Comparison of ENCODE assay signal across 11 cellular contexts in the genomic region with DNA sequence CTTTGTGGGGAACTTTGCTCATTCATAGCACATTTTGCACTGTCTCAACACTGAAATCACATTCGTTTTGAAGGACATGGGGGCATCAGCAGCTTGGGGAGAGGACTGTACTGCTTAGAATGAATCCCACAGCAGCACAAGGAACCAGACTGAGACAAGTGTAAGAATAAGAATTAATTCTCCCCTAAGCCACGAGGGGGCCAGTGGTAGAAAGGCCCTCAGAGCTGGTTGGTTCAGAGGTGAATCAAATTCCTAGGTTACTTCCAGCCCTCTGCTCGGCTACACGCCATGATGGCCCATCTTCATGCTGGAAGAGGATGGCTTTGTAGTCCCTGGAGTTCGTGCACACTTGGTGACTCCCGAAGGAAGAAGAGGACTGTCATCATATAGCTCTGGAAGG. TPM values are rescaled to one million over a fixed set of nuclear protein-coding genes. Genes with fewer than 3 reads are reported as not detected.
DNase-seq lines count a peak whose midpoint lies in the region; TF ChIP-seq lines count a peak whose summit lies in the region.
"Had no signal": no experiment of that assay in that cellular context is flagged by ENCODE, and none has a peak within 500 bp of the region (broad histone marks: within the 10 kb centered on the region; RNA-seq: fewer than 3 reads in every experiment).

No MANE protein-coding gene starts in this region.

- no peak overlapping the region for H3K4me2 ChIP-seq in PC-9

- H3K4me1 Mint-ChIP-seq in Calu3 (ENCODE audit: low read depth, unreplicated experiment): peaks cover 33% of the 10 kb centered on the region

- no peaks in the 10 kb centered on the region for H3K9me3 Mint-ChIP-seq in Calu3 (ENCODE audit: low read depth, unreplicated experiment)
- H3K9me3 Mint-ChIP-seq: naive thymus-derived CD8-positive, alpha-beta T cell had no signal

- POLR2A ChIA-PET in PC-9 (lab: Charles Lee; ENCODE audit: unreplicated experiment): no interaction called here

- no peaks in the 10 kb centered on the region for H3K27me3 ChIP-seq in PC-9 (ENCODE audit: insufficient read depth, low read depth)

- in situ Hi-C loops in GM13977 (cut with MboI; ENCODE audit: low pct_unique_long_range_greater_than_20kb, low sequenced_read_pairs, unreplicated experiment): no loop called here

- no peaks in the 10 kb centered on the region for H3K36me3 ChIP-seq in PC-9 (ENCODE audit: low read depth)

- H3K36me3 Mint-ChIP-seq in Calu3 (ENCODE audit: insufficient read depth, unreplicated experiment): peaks cover 12% of the 10 kb centered on the region
- H3K36me3 Mint-ChIP-seq: naive thymus-derived CD8-positive, alpha-beta T cell had no signal

- peaks cover 19% of the 10 kb centered on the region for H3K4me1 ChIP-seq in PC-9 (replicated peaks; ENCODE audit: insufficient read depth)

- intact Hi-C loops in Calu3 (cut with micrococcal nuclease; ENCODE audit: unreplicated experiment) (no loop called here), PC-9 (cut with micrococcal nuclease; ENCODE audit: unreplicated experiment) (no loop called here)

- TF ChIP-seq CTCF in Calu3 (IDR thresholded peaks at IDR 0.05; ENCODE audit: unreplicated experiment) (no peak), GM13977 (IDR thresholded peaks at IDR 0.05; ENCODE audit: extremely low read depth, insufficient read depth, missing control alignments) (peak; percentile 30), foreskin fibroblast (IDR thresholded peaks at IDR 0.05; ENCODE audit: low read depth, low read length) (peak; percentile 18), PC-9 (conservative IDR thresholded peaks at IDR 0.05) (no peak; the same call in 1 of the 2 replicates)

- H3K4me3 Mint-ChIP-seq in Calu3 (ENCODE audit: low read depth, unreplicated experiment): no peak overlapping the region
- H3K4me3 Mint-ChIP-seq: naive thymus-derived CD8-positive, alpha-beta T cell had no signal

- no peaks in the 10 kb centered on the region for H3K9me2 ChIP-seq in PC-9 (ENCODE audit: insufficient read depth)

- H3K27ac ChIP-seq in PC-9: no peak overlapping the region

- CTCF ChIA-PET in Calu3 (lab: Charles Lee) (interaction anchor here (0.8 kb wide), 1 partner anchor 9 kb away, joined by 3 read pairs; no protein-coding TSS in a partner anchor), PC-9 (lab: Charles Lee) (interaction anchor here (1.4 kb wide), 1 partner anchor 11 kb away, joined by 4 read pairs; no protein-coding TSS in a partner anchor)

- no peaks in the 10 kb centered on the region for H3F3A ChIP-seq in PC-9 (ENCODE audit: insufficient read depth, low read depth)

- no TSS peak for BruUV-seq in Calu3 (replicated peaks; lab: Mats Ljungman, UMichigan)
- no TSS peak for BruUV-seq in PC-9 (replicated peaks; lab: Mats Ljungman, UMichigan)

- DNase-seq in Calu3 (peak; percentile 28), GM13977 (ENCODE audit: low spot score) (peak; percentile 42), OCI-M1 (lab: John Stamatoyannopoulos, UW) (peak; percentile 23), foreskin fibroblast (no peak), globus pallidus (ENCODE audit: low spot score) (no peak), foreskin melanocyte (no peak), PC-9 (no peak)
- no peak for DNase-seq in activated CD4-positive, CD25-positive, alpha-beta regulatory T cell treated with anti-CD3 and anti-CD28 coated beads, Interleukin-2, amount 50 U/mL, for 72 hours
- DNase-seq: amniotic stem cell; naive thymus-derived CD8-positive, alpha-beta T cell; NCI-H1417 had no signal

- H3K27ac Mint-ChIP-seq in Calu3 (ENCODE audit: unreplicated experiment): no peak overlapping the region
- H3K27ac Mint-ChIP-seq: naive thymus-derived CD8-positive, alpha-beta T cell had no signal

- H3K27me3 Mint-ChIP-seq in Calu3 (ENCODE audit: unreplicated experiment): peaks cover 10% of the 10 kb centered on the region

- no peaks in the 10 kb centered on the region for H3K9me3 ChIP-seq in PC-9 (ENCODE audit: insufficient read depth, low read depth)

- H4K20me1 ChIP-seq in PC-9 (ENCODE audit: insufficient read depth): no peaks in the 10 kb centered on the region

- H3K4me3 ChIP-seq in foreskin fibroblast (ENCODE audit: low read depth in 1 of 2, low read length in 2 of 2) (no peak overlapping the region), PC-9 (no peak overlapping the region)

- H2AFZ ChIP-seq in PC-9: no peak overlapping the region

- H3K79me2 ChIP-seq in PC-9 (ENCODE audit: low read depth): no peaks in the 10 kb centered on the region

RNA-seq across cellular contexts. Expression of a gene that starts 12.0 kb away (rescaled TPM):
- total RNA-seq in Calu3 (2022) (not detected in 2 replicates), PC-9 (2021) (not detected in 2 replicates)
- total RNA-seq: naive thymus-derived CD8-positive, alpha-beta T cell had no signal

Comparison
In these comparisons a context has a peak if more than half of its experiments do, and no peak if none do; other contexts are left out.
1. DNase-seq: peak in Calu3 (single experiment), GM13977 (single experiment) and OCI-M1 (single experiment); none in foreskin fibroblast (0 of 2), globus pallidus (single experiment), activated CD4-positive, CD25-positive, alpha-beta regulatory T cell treated with anti-CD3 and anti-CD28 coated beads, Interleukin-2, amount 50 U/mL, for 72 hours (single experiment), foreskin melanocyte (single experiment) and PC-9 (0 of 2).
2. CTCF ChIP-seq: peak in GM13977 (single experiment) and foreskin fibroblast (single experiment); none in Calu3 (single experiment) and PC-9 (single experiment).